Comparison of ENCODE assay signal across 8 cellular contexts in genomic region chr11:96293583-96293982, GRCh38. TPM values are rescaled to one million over a fixed set of nuclear protein-coding genes. Genes with fewer than 3 reads are reported as not detected.
DNase-seq lines count a peak whose midpoint lies in the region; ATAC-seq and TF ChIP-seq lines count a peak whose summit lies in the region.

No MANE protein-coding gene starts in this region.

- peaks cover 100% of the 10 kb centered on the region for H3K79me2 ChIP-seq in GM23248 (ENCODE audit: insufficient read depth)

- H3K36me3 ChIP-seq in GM23248 (ENCODE audit: low read depth) (no peaks in the 10 kb centered on the region), left lung (no peaks in the 10 kb centered on the region)

- H3K4me2 ChIP-seq in GM23248 (ENCODE audit: unreplicated experiment), result peak overlapping the region; percentile 78

- H3K27me3 ChIP-seq in GM23248 (replicated peaks; ENCODE audit: insufficient read depth), result no peaks in the 10 kb centered on the region
- H3K27me3 ChIP-seq in left lung, result no peaks in the 10 kb centered on the region

- H3K4me3 ChIP-seq in GM23248, result peak overlapping the region; percentile 51
- H3K4me3 ChIP-seq in left lung, result no peak overlapping the region

- H3K27ac ChIP-seq in GM23248, result peak overlapping the region; percentile 35
- peak overlapping the region; percentile 41 to 46 for H3K27ac ChIP-seq in left lung

- in situ Hi-C loops in GM23248 (cut with MboI), result no loop called here

- no peaks in the 10 kb centered on the region for H3K9me2 ChIP-seq in GM23248 (ENCODE audit: insufficient read depth)

- 8 to 13% methylated on average over 3 of the region's 3 CpGs for WGBS in GM23248 (ENCODE audit: low coverage in 1 of 2, low lambda C conversion rate in 2 of 2, missing lambda C conversion rate in 2 of 2), 2 experiments

- no peaks in the 10 kb centered on the region for H3K9me3 ChIP-seq in GM23248 (ENCODE audit: low read depth)
- no peaks in the 10 kb centered on the region for H3K9me3 ChIP-seq in left lung

- H3F3A ChIP-seq in GM23248 (ENCODE audit: insufficient read depth), result peaks cover 18% of the 10 kb centered on the region; the same call in 1 of the 2 replicates

- intact Hi-C loops in left lung (cut with DNase I), result no loop called here
- intact Hi-C loops in head of caudate nucleus (cut with DNase I), result no loop called here

- H3K9ac ChIP-seq in GM23248, result peak overlapping the region; percentile 56

- ATAC-seq in GM18511 (IDR thresholded peaks at IDR 0.05; ENCODE audit: unreplicated experiment) (peak; percentile 93), left lung (peak; percentile 65)

- 0 out of 2 replicates have a peak, but pooled peaks cover 4% of the 10 kb centered on the region for H4K20me1 ChIP-seq in GM23248 (ENCODE audit: insufficient read depth)

- no peak for TF ChIP-seq CTCF in left lung (IDR thresholded peaks at IDR 0.05)

- peaks cover 33% of the 10 kb centered on the region for H3K4me1 ChIP-seq in GM23248 (ENCODE audit: insufficient read depth)
- H3K4me1 ChIP-seq in left lung, result peaks cover 5 to 23% of the 10 kb centered on the region in 2 donors

- H2AFZ ChIP-seq in GM23248, result no peak overlapping the region

- DNase-seq in GM23248 (peak; percentile 66), RPMI7951 (ENCODE audit: low read depth) (peak; percentile 29), left lung (no peak), NCI-H1694 treated with DMSO at 0.1 percent for 48 hours (lab: John Stamatoyannopoulos, UW) (no peak), NCI-H2029 (lab: John Stamatoyannopoulos, UW) (no peak), NCI-H524 treated with DMSO at 0.1 percent for 48 hours (lab: John Stamatoyannopoulos, UW) (no peak), head of caudate nucleus (no peak)

RNA-seq across cellular contexts. Expression of gene MAML2, which starts 49.4 kb away (rescaled TPM):
- total RNA-seq in GM23248 (2014; rRNA removed; shearing (Covaris generic)), result 22.1 and 23.7 TPM in 2 replicates
- polyA plus RNA-seq in GM23248 (2016; fragmentation: Nextera tagmentation; extraction: Ambion mirVana), result 6.8 and 7.4 TPM in 2 replicates
- total RNA-seq in RPMI7951 (2014; rRNA removed; shearing (Covaris generic)), result 9.4 and 14.8 TPM in 2 replicates
- 10 to 100 TPM; 18.7 to 24.7 TPM for total RNA-seq in left lung

Comparison
In these comparisons a context has a peak if more than half of its experiments do, and no peak if none do; other contexts are left out.
1. DNase-seq: peak in GM23248 (single experiment) and RPMI7951 (single experiment); none in left lung (0 of 2), NCI-H1694 treated with DMSO at 0.1 percent for 48 hours (single experiment), NCI-H2029 (single experiment), NCI-H524 treated with DMSO at 0.1 percent for 48 hours (single experiment) and head of caudate nucleus (0 of 42).